8 cellular contexts compared by ENCODE assay signal in genomic region chr12:8696402-8697100, GRCh38. TPM values are rescaled to one million over a fixed set of nuclear protein-coding genes. Genes with fewer than 3 reads are reported as not detected.
DNase-seq lines count a peak whose midpoint lies in the region; ATAC-seq and TF ChIP-seq lines count a peak whose summit lies in the region.

No MANE protein-coding gene starts in this region.

- H3K4me3 Mint-ChIP-seq in activated CD8-positive, alpha-beta memory T cell treated with anti-CD3 and anti-CD28 coated beads, Interleukin-2, amount 10 ng/mL, durations not matched to agents 7 days and 5 days = peak overlapping the region; percentile 83

- H3K27me3 ChIP-seq in adrenal gland (no peaks in the 10 kb centered on the region), kidney epithelial cell (ENCODE audit: control insufficient read depth, insufficient read depth, low read length) (no peaks in the 10 kb centered on the region), thoracic aorta (replicated peaks; ENCODE audit: insufficient read depth) (no peaks in the 10 kb centered on the region)

- H3K36me3 Mint-ChIP-seq in activated CD8-positive, alpha-beta memory T cell treated with anti-CD3 and anti-CD28 coated beads, Interleukin-2, amount 10 ng/mL, durations not matched to agents 7 days and 5 days = no peaks in the 10 kb centered on the region

- TF ChIP-seq POLR2A in adrenal gland (IDR thresholded peaks at IDR 0.05) = no peak

- peaks cover 12% of the 10 kb centered on the region for H3K4me1 Mint-ChIP-seq in activated CD8-positive, alpha-beta memory T cell treated with anti-CD3 and anti-CD28 coated beads, Interleukin-2, amount 10 ng/mL, durations not matched to agents 7 days and 5 days

- intact Hi-C loops in adrenal gland (cut with DNase I) = no loop called here

- H3K4me1 ChIP-seq in adrenal gland (replicated peaks in 1 of 2) = peaks cover 0 to 22% of the 10 kb centered on the region in 2 donors
- H3K4me1 ChIP-seq in thoracic aorta (ENCODE audit: control insufficient read depth in 1 of 2, low read depth in 2 of 2) = peaks cover 8 to 43% of the 10 kb centered on the region in 2 donors

- H3K9me3 Mint-ChIP-seq in activated CD8-positive, alpha-beta memory T cell treated with anti-CD3 and anti-CD28 coated beads, Interleukin-2, amount 10 ng/mL, durations not matched to agents 7 days and 5 days (ENCODE audit: low read depth) = no peaks in the 10 kb centered on the region

- whole genome bisulfite sequencing in adrenal gland, 4 donors = 31 to 33% (median 31%) methylated on average over 7 of the region's 7 CpGs

- ATAC-seq in activated CD8-positive, alpha-beta memory T cell treated with anti-CD3 and anti-CD28 coated beads, Interleukin-2, amount 10 ng/mL, durations not matched to agents 7 days and 5 days = no peak
- ATAC-seq in thoracic aorta (ENCODE audit: insufficient number of reproducible peaks, low FRiP score, low read depth) (no peak), GM18861 (IDR thresholded peaks at IDR 0.05; ENCODE audit: unreplicated experiment) (no peak), GM18909 (IDR thresholded peaks at IDR 0.05; ENCODE audit: poor library complexity, unreplicated experiment) (no peak)

- no peaks in the 10 kb centered on the region for H3K36me3 ChIP-seq in adrenal gland (replicated peaks in 1 of 2)
- H3K36me3 ChIP-seq in kidney epithelial cell (ENCODE audit: control insufficient read depth, insufficient read depth, low read length) = no peaks in the 10 kb centered on the region
- no peaks in the 10 kb centered on the region for H3K36me3 ChIP-seq in thoracic aorta

- no peak for DNase-seq in activated CD8-positive, alpha-beta memory T cell treated with anti-CD3 and anti-CD28 coated beads, Interleukin-2, amount 10 ng/mL, durations not matched to agents 7 days and 5 days
- DNase-seq in activated CD8-positive, alpha-beta memory T cell treated with anti-CD3 and anti-CD28 coated beads, Interleukin-2, amount 50 U/mL, for 4 hours = no peak
- no peak for DNase-seq in adrenal gland
- DNase-seq in kidney epithelial cell (ENCODE audit: low read depth) = no peak
- no peak for DNase-seq in thoracic aorta (ENCODE audit: low spot score)
- DNase-seq in NCI-H2171 treated with DMSO at 0.1 percent for 48 hours (lab: John Stamatoyannopoulos, UW) = no peak

- H3K27me3 Mint-ChIP-seq in activated CD8-positive, alpha-beta memory T cell treated with anti-CD3 and anti-CD28 coated beads, Interleukin-2, amount 10 ng/mL, durations not matched to agents 7 days and 5 days = peaks cover 59% of the 10 kb centered on the region

- CTCF ChIA-PET in activated CD8-positive, alpha-beta memory T cell treated with anti-CD3 and anti-CD28 coated beads, Interleukin-2, amount 10 ng/mL, durations not matched to agents 7 days and 5 days (lab: Charles Lee) = no interaction called here

- no peak for TF ChIP-seq CTCF in adrenal gland (IDR thresholded peaks at IDR 0.05)
- TF ChIP-seq CTCF in kidney epithelial cell (IDR thresholded peaks at IDR 0.05; ENCODE audit: insufficient read depth, low read length, poor library complexity, severe bottlenecking) = no peak
- TF ChIP-seq CTCF in thoracic aorta (IDR thresholded peaks at IDR 0.05) = no peak

- H3K27ac Mint-ChIP-seq in activated CD8-positive, alpha-beta memory T cell treated with anti-CD3 and anti-CD28 coated beads, Interleukin-2, amount 10 ng/mL, durations not matched to agents 7 days and 5 days = no peak overlapping the region

- H3K4me3 ChIP-seq in adrenal gland (peak overlapping the region in 2 of 4 donors; percentile 83 to 99), kidney epithelial cell (ENCODE audit: low read depth, low read length) (peak overlapping the region; percentile 95), thoracic aorta (peak overlapping the region; percentile 99)

- H3K9me3 ChIP-seq in adrenal gland (replicated peaks in 1 of 3) (no peaks in the 10 kb centered on the region), thoracic aorta (no peaks in the 10 kb centered on the region)

- peak overlapping the region in 4 of 5 donors; percentile 38 to 92 (median 90) for H3K27ac ChIP-seq in adrenal gland
- peak overlapping the region; percentile 99 for H3K27ac ChIP-seq in thoracic aorta

RNA-seq across cellular contexts. Expression of gene RIMKLB, which starts 1.2 kb away (rescaled TPM):
- 1 to 10 TPM; 1.1 to 2.1 TPM for total RNA-seq in activated CD8-positive, alpha-beta memory T cell treated with anti-CD3 and anti-CD28 coated beads, Interleukin-2, amount 10 ng/mL, durations not matched to agents 7 days and 5 days
- total RNA-seq in adrenal gland (10 to 100 TPM; 10.0 to 29.2 (median 19.1) TPM), kidney epithelial cell (26.2 and 30.0 TPM in 2 replicates), thoracic aorta (100 to 1,000 TPM in 1 of 2 donors, 10 to 100 TPM in 1; 87.6 to 159 TPM)
- polyA plus RNA-seq in adrenal gland = 100 to 1,000 TPM in 1 of 3 donors, 10 to 100 TPM in 2; 19.3 to 225 (median 50.1) TPM

RNA-seq across cellular contexts. Expression of gene MFAP5, which starts 33.9 kb away (rescaled TPM):
- not detected for total RNA-seq in activated CD8-positive, alpha-beta memory T cell treated with anti-CD3 and anti-CD28 coated beads, Interleukin-2, amount 10 ng/mL, durations not matched to agents 7 days and 5 days
- total RNA-seq in adrenal gland = 10 to 100 TPM in 5 of 8 donors, 1 to 10 TPM in 2, under 1 TPM in 1; 0.68 to 39.3 (median 13.8) TPM
- 10 to 100 TPM; 16.5 to 65.3 (median 22.8) TPM for polyA plus RNA-seq in adrenal gland
- 2.8 and 15.8 TPM in 2 replicates for total RNA-seq in kidney epithelial cell
- 100 to 1,000 TPM; 158 to 186 TPM for total RNA-seq in thoracic aorta
